20 cellular contexts compared by ENCODE assay signal in the genomic region with DNA sequence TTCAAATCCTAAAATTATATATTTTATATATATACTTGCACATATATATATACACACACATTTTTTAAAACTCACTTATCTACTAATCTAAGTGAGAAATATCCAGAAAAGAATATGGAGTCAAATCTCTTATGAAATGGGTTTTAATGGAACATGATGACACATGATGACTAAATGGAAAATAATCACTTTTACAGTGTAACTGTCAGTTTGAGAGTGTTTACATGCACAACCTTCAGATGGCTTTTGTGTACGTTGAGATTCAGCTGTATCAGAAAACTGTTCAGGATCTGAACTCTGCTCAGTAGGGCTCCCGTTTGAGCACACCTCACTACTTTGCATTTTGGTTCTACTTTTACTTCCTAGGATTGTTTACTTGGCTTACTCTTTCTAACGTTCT.
"Had no signal": no experiment of that assay in that cellular context is flagged by ENCODE, and none has a peak within 500 bp of the region (broad histone marks: within the 10 kb centered on the region; RNA-seq: fewer than 3 reads in every experiment).

No MANE protein-coding gene starts in this region.

- H3K4me3 ChIP-seq: colonic mucosa, heart left ventricle, mucosa of descending colon, neural progenitor cell, pancreas had no signal

- H3K9me3 Mint-ChIP-seq: endodermal cell, natural killer cell, neural progenitor cell had no signal

- H3K27me3 ChIP-seq: colonic mucosa, heart left ventricle, neural progenitor cell, pancreas had no signal

- H3K36me3 Mint-ChIP-seq: natural killer cell had no signal

- H3K9me3 ChIP-seq: colonic mucosa, heart left ventricle, mucosa of descending colon, pancreas had no signal

- H2AFZ ChIP-seq: neural progenitor cell had no signal

- H3K4me2 ChIP-seq: neural progenitor cell had no signal

- H3K27ac ChIP-seq: colonic mucosa, heart left ventricle, neural progenitor cell, pancreas had no signal

- H3K9ac ChIP-seq: neural progenitor cell had no signal

- H3K27ac Mint-ChIP-seq: endodermal cell, natural killer cell, neural progenitor cell, progenitor cell of endocrine pancreas had no signal

- H3K36me3 ChIP-seq: colonic mucosa, heart left ventricle, neural progenitor cell had no signal

- ATAC-seq: heart left ventricle, left lobe of liver, mucosa of descending colon, natural killer cell, pancreas, right cardiac atrium had no signal

- H3K27me3 Mint-ChIP-seq: progenitor cell of endocrine pancreas had no signal

- H3K4me3 Mint-ChIP-seq: endodermal cell, natural killer cell, neural progenitor cell had no signal

- H3K4me1 Mint-ChIP-seq: endodermal cell, natural killer cell, neural progenitor cell had no signal

- DNase-seq: colonic mucosa; dermis blood vessel endothelial cell; endodermal cell; foreskin melanocyte; heart left ventricle; hippocampal formation; kidney glomerular epithelial cell; mammary epithelial cell; mucosa of descending colon; natural killer cell; nucleus accumbens; pancreas; right cardiac atrium; small intestine; stimulated activated CD4-positive, alpha-beta T cell treated with anti-CD3 and anti-CD28 coated beads, Interleukin-12 subunit alpha, Interleukin-12 subunit beta, amount 100 ng/mL, for 4 hours; stimulated activated naive CD4-positive, alpha-beta T cell treated with Interleukin-2 at 50 U/mL for 16 hours; trophoblast cell had no signal

- H3K4me1 ChIP-seq: colonic mucosa, heart left ventricle, neural progenitor cell, pancreas had no signal
